ENCODE assay signal across 8 cellular contexts in genomic region chr2:10835052-10835970, GRCh38. TPM values are rescaled to one million over a fixed set of nuclear protein-coding genes. Genes with fewer than 3 reads are reported as not detected.
DNase-seq lines count a peak whose midpoint lies in the region; ATAC-seq and TF ChIP-seq lines count a peak whose summit lies in the region.

No MANE protein-coding gene starts in this region.

- POLR2A ChIA-PET in PC-3 (lab: Charles Lee; ENCODE audit: unreplicated experiment) = no interaction called here

- no peak overlapping the region for H3K4me3 Mint-ChIP-seq in activated T-helper 1 cell treated with anti-CD3 and anti-CD28 coated beads, Interleukin-12 subunit alpha, Interleukin-12 subunit beta, Interleukin-2, Interleukin-4 antibody, amounts not matched to agents 30 ng/mL and 10 ng/mL and 1 ng/mL, durations not matched to agents 14 hours and 24 hours and 36 hours

- H3F3A ChIP-seq in PC-3 (ENCODE audit: low read length, unreplicated experiment) = no peaks in the 10 kb centered on the region

- H3K9ac ChIP-seq in PC-3 (ENCODE audit: low read length) = no peak overlapping the region

- peak overlapping the region; percentile 90 for H2AFZ ChIP-seq in PC-3 (ENCODE audit: low read length)

- BruUV-seq in PC-3 (replicated peaks; lab: Mats Ljungman, UMichigan) = no TSS peak

- H3K27me3 Mint-ChIP-seq in activated T-helper 1 cell treated with anti-CD3 and anti-CD28 coated beads, Interleukin-12 subunit alpha, Interleukin-12 subunit beta, Interleukin-2, Interleukin-4 antibody, amounts not matched to agents 30 ng/mL and 10 ng/mL and 1 ng/mL, durations not matched to agents 14 hours and 24 hours and 36 hours (ENCODE audit: insufficient read depth) = peaks cover 19% of the 10 kb centered on the region

- CTCF ChIA-PET in PC-3 (lab: Charles Lee) = interaction anchor here (0.6 to 1.3 kb wide), 6 partner anchors 65 to 295 kb away, joined by 3 to 19 read pairs (median 6); no protein-coding TSS in a partner anchor

- no peaks in the 10 kb centered on the region for H3K36me3 ChIP-seq in PC-3 (ENCODE audit: low read depth, low read length)
- no peaks in the 10 kb centered on the region for H3K36me3 ChIP-seq in prostate gland

- no peaks in the 10 kb centered on the region for H3K9me2 ChIP-seq in PC-3 (replicated peaks; ENCODE audit: low read length)

- H3K27ac ChIP-seq in PC-3 (ENCODE audit: low read length) = no peak overlapping the region
- no peak overlapping the region for H3K27ac ChIP-seq in prostate gland

- no peaks in the 10 kb centered on the region for H4K20me1 ChIP-seq in PC-3 (ENCODE audit: low read length)

- peak; percentile 69 for ATAC-seq in GM19035 (IDR thresholded peaks at IDR 0.05; ENCODE audit: unreplicated experiment)
- ATAC-seq in HG03442 (IDR thresholded peaks at IDR 0.05; ENCODE audit: unreplicated experiment) = peak; percentile 72
- peak; percentile 88 for ATAC-seq in PC-3

- no peaks in the 10 kb centered on the region for H3K79me2 ChIP-seq in PC-3 (ENCODE audit: low read length)

- peak; percentile 87 for TF ChIP-seq CTCF in AG09319 (IDR thresholded peaks at IDR 0.05; ENCODE audit: low read depth, low read length)
- peak; percentile 91 for TF ChIP-seq CTCF in PC-3 (conservative IDR thresholded peaks at IDR 0.05; ENCODE audit: low read depth, low read length)
- TF ChIP-seq CTCF in prostate gland (IDR thresholded peaks at IDR 0.05) = peak; percentile 62 to 87 (median 80)

- no peaks in the 10 kb centered on the region for H3K9me3 ChIP-seq in PC-3 (ENCODE audit: low read length)
- H3K9me3 ChIP-seq in prostate gland = no peaks in the 10 kb centered on the region

- peaks cover 14% of the 10 kb centered on the region; the same call in 1 of the 2 replicates for H3K4me1 ChIP-seq in PC-3 (ENCODE audit: insufficient read depth, low read length)
- H3K4me1 ChIP-seq in prostate gland (replicated peaks) = no peaks in the 10 kb centered on the region

- H3K4me3 ChIP-seq in PC-3 (ENCODE audit: low read length) (peak overlapping the region; percentile 34; the same call in 1 of the 2 replicates), prostate gland (no peak overlapping the region)

- peaks cover 6% of the 10 kb centered on the region for H3K4me1 Mint-ChIP-seq in activated T-helper 1 cell treated with anti-CD3 and anti-CD28 coated beads, Interleukin-12 subunit alpha, Interleukin-12 subunit beta, Interleukin-2, Interleukin-4 antibody, amounts not matched to agents 30 ng/mL and 10 ng/mL and 1 ng/mL, durations not matched to agents 14 hours and 24 hours and 36 hours (ENCODE audit: low read depth)

- H3K9me3 Mint-ChIP-seq in activated T-helper 1 cell treated with anti-CD3 and anti-CD28 coated beads, Interleukin-12 subunit alpha, Interleukin-12 subunit beta, Interleukin-2, Interleukin-4 antibody, amounts not matched to agents 30 ng/mL and 10 ng/mL and 1 ng/mL, durations not matched to agents 14 hours and 24 hours and 36 hours = peaks cover 5% of the 10 kb centered on the region

- no peak for TF ChIP-seq POLR2A in prostate gland (IDR thresholded peaks at IDR 0.05)

- no peak overlapping the region for H3K27ac Mint-ChIP-seq in activated T-helper 1 cell treated with anti-CD3 and anti-CD28 coated beads, Interleukin-12 subunit alpha, Interleukin-12 subunit beta, Interleukin-2, Interleukin-4 antibody, amounts not matched to agents 30 ng/mL and 10 ng/mL and 1 ng/mL, durations not matched to agents 14 hours and 24 hours and 36 hours

- DNase-seq in AG09319 (ENCODE audit: extremely low read depth, low read depth) = peak; percentile 2
- DNase-seq in PC-3 = peak; percentile 90
- DNase-seq in activated T-helper 1 cell treated with anti-CD3 and anti-CD28 coated beads, Interleukin-12 subunit alpha, Interleukin-12 subunit beta, Interleukin-2, Interleukin-4 antibody, amounts not matched to agents 30 ng/mL and 10 ng/mL and 1 ng/mL, durations not matched to agents 14 hours and 24 hours and 36 hours (ENCODE audit: low spot score) = peak; percentile 59
- DNase-seq in glomerular visceral epithelial cell (ENCODE audit: extremely low spot score) = peak; percentile 63
- DNase-seq in prostate gland (ENCODE audit: low spot score) = peak; percentile 59
- no peak for DNase-seq in NCI-H2171 (lab: John Stamatoyannopoulos, UW)

- WGBS in prostate gland = 44% methylated on average over 47 of the region's 48 CpGs

- intact Hi-C loops in PC-3 (cut with micrococcal nuclease) (loop anchor here (1.0 to 2.0 kb wide), 4 partner anchors 65 to 289 kb away; no protein-coding TSS in a partner anchor), prostate gland (cut with DNase I) (loop anchor here (5.0 to 10.0 kb wide), 3 partner anchors 47 to 609 kb away; partner anchors contain the start of gene KCNF1)
- intact Hi-C loops in activated T-helper 1 cell treated with anti-CD3 and anti-CD28 coated beads, Interleukin-12 subunit alpha, Interleukin-12 subunit beta, Interleukin-2, Interleukin-4 antibody, amounts not matched to agents 30 ng/mL and 10 ng/mL and 1 ng/mL, durations not matched to agents 14 hours and 24 hours and 36 hours (cut with micrococcal nuclease) = loop anchor here (10.0 kb wide), 1 partner anchor 509 kb away; the partner anchor contains the start of gene ROCK2

- H3K36me3 Mint-ChIP-seq in activated T-helper 1 cell treated with anti-CD3 and anti-CD28 coated beads, Interleukin-12 subunit alpha, Interleukin-12 subunit beta, Interleukin-2, Interleukin-4 antibody, amounts not matched to agents 30 ng/mL and 10 ng/mL and 1 ng/mL, durations not matched to agents 14 hours and 24 hours and 36 hours (ENCODE audit: low read depth) = no peaks in the 10 kb centered on the region

- H3K27me3 ChIP-seq in PC-3 (ENCODE audit: low read length) (no peaks in the 10 kb centered on the region), prostate gland (replicated peaks; ENCODE audit: insufficient read depth) (peaks cover 5% of the 10 kb centered on the region)

- peak overlapping the region; percentile 69; the same call in 1 of the 2 replicates for H3K4me2 ChIP-seq in PC-3 (ENCODE audit: low read length)

RNA-seq across cellular contexts. Expression of gene PDIA6, which starts 22.7 kb away (rescaled TPM):
- total RNA-seq in PC-3 (2014; rRNA removed) (350 and 351 TPM in 2 replicates), prostate gland (100 to 1,000 TPM; 109 to 213 TPM)
- 171 and 173 TPM in 2 replicates for total RNA-seq in activated T-helper 1 cell treated with anti-CD3 and anti-CD28 coated beads, Interleukin-12 subunit alpha, Interleukin-12 subunit beta, Interleukin-2, Interleukin-4 antibody, amounts not matched to agents 30 ng/mL and 10 ng/mL and 1 ng/mL, durations not matched to agents 14 hours and 24 hours and 36 hours
